In the genomic region with DNA sequence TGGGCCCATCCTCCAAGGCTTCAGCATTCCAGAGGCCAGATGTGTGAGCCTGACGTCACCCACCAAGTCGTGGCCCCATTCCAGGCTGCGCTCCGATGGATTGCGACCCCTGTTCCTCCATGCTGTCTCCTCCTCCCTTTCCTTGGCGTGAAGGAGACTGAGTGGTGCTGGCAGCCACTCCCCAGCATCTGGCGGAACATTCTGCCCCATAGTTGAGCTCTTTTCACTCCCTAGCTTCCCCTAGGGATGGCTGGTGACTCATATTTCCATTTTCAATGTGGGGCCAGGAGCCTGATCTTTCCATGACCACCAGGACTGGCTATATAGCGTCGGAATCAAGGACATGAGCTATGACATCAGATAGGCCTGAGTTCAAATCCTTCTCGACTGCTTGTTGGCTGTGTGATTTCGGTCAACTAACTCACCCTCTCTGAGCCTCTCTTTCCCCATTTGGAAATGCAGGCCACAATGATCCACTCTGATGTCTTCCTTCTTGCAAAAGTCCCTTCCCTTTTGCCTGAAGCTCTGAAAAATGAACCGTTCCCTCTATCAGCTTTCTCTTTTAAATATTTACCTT, we compare ENCODE assay signal across 9 cellular contexts. TPM values are rescaled to one million over a fixed set of nuclear protein-coding genes. Genes with fewer than 3 reads are reported as not detected.
A peak's percentile ranks its signal among the peaks of the same experiment; 100 is the strongest.
DNase-seq lines count a peak whose midpoint lies in the region; ATAC-seq, FAIRE-seq and TF ChIP-seq lines count a peak whose summit lies in the region.
"Had no signal": no experiment of that assay in that cellular context is flagged by ENCODE, and none has a peak within 500 bp of the region (broad histone marks: within the 10 kb centered on the region; RNA-seq: fewer than 3 reads in every experiment).

No MANE protein-coding gene starts in this region.

- peak overlapping the region; percentile 74 to 87 (median 81) for H3K27ac ChIP-seq in sigmoid colon
- H3K27ac ChIP-seq: epithelial cell of prostate had no signal

- H3K4me1 Mint-ChIP-seq in natural killer cell treated with Interleukin-12 subunit alpha and Interleukin-12 subunit beta and Interleukin-15 and Interleukin-18, amount 100 ng/mL, for 72 hours (ENCODE audit: low read depth in 2 of 2) = peaks cover 19 to 28% of the 10 kb centered on the region in 2 donors

- H3K9me3 Mint-ChIP-seq in natural killer cell treated with Interleukin-12 subunit alpha and Interleukin-12 subunit beta and Interleukin-15 and Interleukin-18, amount 100 ng/mL, for 72 hours = no peaks in the 10 kb centered on the region

- no peak for TF ChIP-seq CTCF in astrocyte of the cerebellum (IDR thresholded peaks at IDR 0.05; ENCODE audit: low read depth, low read length, missing control alignments)
- no peak for TF ChIP-seq CTCF in sigmoid colon (IDR thresholded peaks at IDR 0.05)

- no peaks in the 10 kb centered on the region for H3K36me3 ChIP-seq in sigmoid colon

- ATAC-seq in HG02970 (IDR thresholded peaks at IDR 0.05; ENCODE audit: low FRiP score, unreplicated experiment) = no peak
- no peak for ATAC-seq in natural killer cell treated with Interleukin-12 subunit alpha and Interleukin-12 subunit beta and Interleukin-15 and Interleukin-18, amount 100 ng/mL, for 72 hours

- 71 to 80% methylated on average over 12 of the region's 12 CpGs for WGBS in sigmoid colon, 2 donors

- intact Hi-C loops in sigmoid colon (cut with DNase I) = no loop called here

- no peak for FAIRE-seq in GM12891 (lab: Jason Lieb, UNC)

- peak; percentile 29 to 97 (median 68) for TF ChIP-seq EP300 in sigmoid colon (IDR thresholded peaks at IDR 0.05)

- no peak overlapping the region for H3K4me3 Mint-ChIP-seq in natural killer cell treated with Interleukin-12 subunit alpha and Interleukin-12 subunit beta and Interleukin-15 and Interleukin-18, amount 100 ng/mL, for 72 hours

- TF ChIP-seq POLR2A in sigmoid colon (IDR thresholded peaks at IDR 0.05) (no peak), GM12891 (IDR thresholded peaks at IDR 0.05; ENCODE audit: low read depth, low read length) (no peak)

- H3K4me1 ChIP-seq in sigmoid colon = peaks cover 0 to 41% (median 23%) of the 10 kb centered on the region in 4 donors

- H3K9me3 ChIP-seq in sigmoid colon = no peaks in the 10 kb centered on the region

- peaks cover 0 to 3% of the 10 kb centered on the region in 2 donors for H3K27me3 Mint-ChIP-seq in natural killer cell treated with Interleukin-12 subunit alpha and Interleukin-12 subunit beta and Interleukin-15 and Interleukin-18, amount 100 ng/mL, for 72 hours

- peak; percentile 93 for DNase-seq in ELR (ENCODE audit: low read depth)
- DNase-seq in astrocyte of the cerebellum (ENCODE audit: low read depth) = peak; percentile 93
- DNase-seq in hepatic stellate cell (ENCODE audit: low spot score) = peak; percentile 86
- peak; percentile 98 for DNase-seq in sigmoid colon
- DNase-seq in activated T-cell treated with anti-CD3 and anti-CD28 coated beads for 4 hours = no peak
- no peak for DNase-seq in natural killer cell treated with Interleukin-12 subunit alpha and Interleukin-12 subunit beta and Interleukin-15 and Interleukin-18, amount 100 ng/mL, for 72 hours (ENCODE audit: low spot score)
- DNase-seq in GM12891 (ENCODE audit: insufficient read length, low spot score) = no peak

- in situ Hi-C loops in astrocyte of the cerebellum (cut with HindIII; ENCODE audit: low sequenced_read_pairs) = loop anchor here (25.0 kb wide), 1 partner anchor 92 kb away; no protein-coding TSS in a partner anchor

- H3K4me3 ChIP-seq in astrocyte of the cerebellum (ENCODE audit: low read depth, low read length) (no peak overlapping the region), sigmoid colon (no peak overlapping the region)

- H3K36me3 Mint-ChIP-seq in natural killer cell treated with Interleukin-12 subunit alpha and Interleukin-12 subunit beta and Interleukin-15 and Interleukin-18, amount 100 ng/mL, for 72 hours = no peaks in the 10 kb centered on the region

- H3K27me3 ChIP-seq in sigmoid colon = no peaks in the 10 kb centered on the region

- H3K27ac Mint-ChIP-seq in natural killer cell treated with Interleukin-12 subunit alpha and Interleukin-12 subunit beta and Interleukin-15 and Interleukin-18, amount 100 ng/mL, for 72 hours = no peak overlapping the region

TF ChIP-seq in GM12891, 5 proteins besides CTCF, POLR2A, EP300 and RAD21:
- TF ChIP-seq SPI1 (IDR thresholded peaks at IDR 0.05; ENCODE audit: low read depth, low read length) = no peak
- TF ChIP-seq POLR2AphosphoS5 (IDR thresholded peaks at IDR 0.05; ENCODE audit: low read depth, low read length) = no peak
- no peak for TF ChIP-seq TAF1 (IDR thresholded peaks at IDR 0.05; ENCODE audit: low read depth, low read length)
- TF ChIP-seq PAX5 (IDR thresholded peaks at IDR 0.05; ENCODE audit: insufficient read depth, low read length, severe bottlenecking) = no peak
- no peak for TF ChIP-seq POU2F2 (IDR thresholded peaks at IDR 0.05; ENCODE audit: low read depth, low read length)

RNA-seq across cellular contexts. Expression of a gene that starts 24.5 kb away (rescaled TPM):
- 1,000 to 10,000 TPM in 1 of 4 donors, 100 to 1,000 TPM in 3; 449 to 1,033 (median 779) TPM for total RNA-seq in sigmoid colon
- 100 to 1,000 TPM in 2 of 3 donors, 10 to 100 TPM in 1; 99.9 to 253 (median 136) TPM for polyA plus RNA-seq in sigmoid colon
- 10 to 100 TPM; 12.4 to 13.6 TPM for total RNA-seq in natural killer cell treated with Interleukin-12 subunit alpha and Interleukin-12 subunit beta and Interleukin-15 and Interleukin-18, amount 100 ng/mL, for 72 hours
- 5.2 TPM for polyA plus RNA-seq in GM12891 (2012; ENCODE audit: low read depth, missing spikeins)

RNA-seq across cellular contexts. Expression of a gene that starts 38.6 kb away (rescaled TPM):
- total RNA-seq in sigmoid colon = 100 to 1,000 TPM in 1 of 4 donors, 10 to 100 TPM in 3; 80.6 to 117 (median 95.7) TPM
- 100 to 1,000 TPM; 125 to 160 (median 132) TPM for polyA plus RNA-seq in sigmoid colon
- 10 to 100 TPM; 50.8 to 51.4 TPM for total RNA-seq in natural killer cell treated with Interleukin-12 subunit alpha and Interleukin-12 subunit beta and Interleukin-15 and Interleukin-18, amount 100 ng/mL, for 72 hours
- 57.4 TPM for polyA plus RNA-seq in GM12891 (2012; ENCODE audit: low read depth, missing spikeins)

Comparison
In these comparisons a context has a peak if more than half of its experiments do, and no peak if none do; other contexts are left out.
1. DNase-seq: peak in ELR (single experiment), astrocyte of the cerebellum (single experiment), hepatic stellate cell (single experiment) and sigmoid colon (single experiment); none in activated T-cell treated with anti-CD3 and anti-CD28 coated beads for 4 hours (single experiment), natural killer cell treated with Interleukin-12 subunit alpha and Interleukin-12 subunit beta and Interleukin-15 and Interleukin-18, amount 100 ng/mL, for 72 hours (single experiment) and GM12891 (single experiment).
2. RNA of a gene that starts 24.5 kb away (total RNA-seq): 449 to 1,033 TPM in sigmoid colon; 12.4 to 13.6 TPM in natural killer cell treated with Interleukin-12 subunit alpha and Interleukin-12 subunit beta and Interleukin-15 and Interleukin-18, amount 100 ng/mL, for 72 hours; every median in the first group is over 10 times any median in the second.